In genomic region chr6:37285861-37286311, GRCh38 we compare ENCODE assay signal across 1 cellular context.
TF ChIP-seq lines count a peak whose summit lies in the region.

No MANE protein-coding gene starts in this region.

TF ChIP-seq in HepG2, 621 proteins besides CTCF, POLR2A, EP300 and RAD21:
- TF ChIP-seq RFX1 (IDR thresholded peaks at IDR 0.05) (peak; percentile 25; the same call in 1 of the 2 replicates), ZNF572 (CRISPR knock-in tag; IDR thresholded peaks at IDR 0.05) (no peak)
